ENCODE assay signal across 26 cellular contexts in the genomic region with DNA sequence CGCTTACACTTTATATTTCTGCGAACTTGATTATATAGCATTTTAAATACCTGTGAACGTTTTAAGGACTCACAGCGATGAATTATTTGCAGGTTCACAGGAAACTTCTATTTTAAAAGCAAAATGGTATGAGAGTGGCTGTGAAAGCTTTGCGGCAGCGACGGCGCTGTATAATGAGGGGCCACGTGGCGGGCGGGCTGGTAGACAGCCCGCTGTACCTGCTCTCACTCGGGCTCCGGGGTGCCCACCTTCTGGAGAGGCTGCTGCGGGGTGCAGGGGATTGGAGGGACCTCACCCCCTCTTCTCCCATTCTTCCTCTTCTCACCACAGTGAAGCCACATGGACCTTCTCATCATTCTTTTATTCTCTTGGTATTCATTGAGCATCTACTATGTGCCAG. TPM values are rescaled to one million over a fixed set of nuclear protein-coding genes. Genes with fewer than 3 reads are reported as not detected.
"Had no signal": no experiment of that assay in that cellular context is flagged by ENCODE, and none has a peak within 500 bp of the region (broad histone marks: within the 10 kb centered on the region; RNA-seq: fewer than 3 reads in every experiment).

No MANE protein-coding gene starts in this region.

- H3K27ac ChIP-seq: HL-60, KMS-11, SJSA1, SK-N-MC had no signal

- H3K4me3 ChIP-seq: K562, SJSA1, SK-N-MC had no signal

- H3K36me3 Mint-ChIP-seq: IgD-negative memory B cell had no signal

- H3K27ac Mint-ChIP-seq: IgD-negative memory B cell had no signal

- H3K9me3 ChIP-seq: SJSA1 had no signal

- H3K36me3 ChIP-seq: SJSA1 had no signal

- ATAC-seq: K562 had no signal

- DNase-seq: Kasumi-1, MM.1S, NCI-H1048, NCI-H1105, NCI-H1417 treated with DMSO at 0.1 percent for 48 hours, NCI-H146, NCI-H1694 treated with DMSO at 0.1 percent for 48 hours, NCI-H1930, NCI-H2081, NCI-H2107, NCI-H226, NCI-H446, NCI-H510A, NCI-H69, NCI-H774, OCI-M1, Right ventricle myocardium superior, SIG-M5, SW 1271 had no signal

- H3K4me1 Mint-ChIP-seq: IgD-negative memory B cell had no signal

- H3K4me1 ChIP-seq: SJSA1 had no signal

- H3K4me2 ChIP-seq: KMS-11 had no signal

- H3K9ac ChIP-seq: KMS-11 had no signal

RNA-seq across cellular contexts. Expression of a gene that starts 50.6 kb away (rescaled TPM):
- total RNA-seq: K562, M059J, Right ventricle myocardium superior, SJSA1 had no signal
- polyA plus RNA-seq: IgD-negative memory B cell, K562 had no signal
